7 cellular contexts compared by ENCODE assay signal in the genomic region with DNA sequence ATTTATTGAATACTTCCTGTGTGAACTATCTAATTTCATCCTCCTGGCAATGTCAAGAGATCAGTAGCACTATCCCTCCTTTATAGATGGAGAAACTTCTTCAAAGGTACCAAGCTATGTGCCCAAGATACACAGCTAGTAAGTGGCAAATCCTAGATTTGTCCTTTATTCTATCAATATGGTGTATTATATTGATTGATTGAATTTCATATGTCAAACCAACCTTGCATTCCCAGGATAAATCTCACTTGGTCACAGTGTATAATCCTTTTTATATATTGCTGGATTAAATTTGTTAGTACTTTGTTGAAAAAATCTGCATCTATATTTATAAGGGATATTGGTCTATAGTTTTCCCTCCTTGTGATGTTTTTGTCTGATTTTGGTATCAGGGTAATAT. TPM values are rescaled to one million over a fixed set of nuclear protein-coding genes. Genes with fewer than 3 reads are reported as not detected.
"Had no signal": no experiment of that assay in that cellular context is flagged by ENCODE, and none has a peak within 500 bp of the region (broad histone marks: within the 10 kb centered on the region; RNA-seq: fewer than 3 reads in every experiment).

No MANE protein-coding gene starts in this region.

- H3K9ac ChIP-seq: KMS-11 had no signal

- FAIRE-seq: HepG2 had no signal

- H3K27ac Mint-ChIP-seq: IgD-negative memory B cell had no signal

- H3K27ac ChIP-seq: HL-60, KMS-11 had no signal

- H3K4me2 ChIP-seq: KMS-11 had no signal

- H3K4me3 Mint-ChIP-seq: IgD-negative memory B cell had no signal

- DNase-seq: IMR-90, KBM-7, KG1 had no signal

- ATAC-seq: HepG2 had no signal

RNA-seq across cellular contexts. Expression of a gene that starts 48.8 kb away (rescaled TPM):
- polyA plus RNA-seq: IgD-negative memory B cell had no signal
